ENCODE assay signal across 28 cellular contexts in the genomic region with DNA sequence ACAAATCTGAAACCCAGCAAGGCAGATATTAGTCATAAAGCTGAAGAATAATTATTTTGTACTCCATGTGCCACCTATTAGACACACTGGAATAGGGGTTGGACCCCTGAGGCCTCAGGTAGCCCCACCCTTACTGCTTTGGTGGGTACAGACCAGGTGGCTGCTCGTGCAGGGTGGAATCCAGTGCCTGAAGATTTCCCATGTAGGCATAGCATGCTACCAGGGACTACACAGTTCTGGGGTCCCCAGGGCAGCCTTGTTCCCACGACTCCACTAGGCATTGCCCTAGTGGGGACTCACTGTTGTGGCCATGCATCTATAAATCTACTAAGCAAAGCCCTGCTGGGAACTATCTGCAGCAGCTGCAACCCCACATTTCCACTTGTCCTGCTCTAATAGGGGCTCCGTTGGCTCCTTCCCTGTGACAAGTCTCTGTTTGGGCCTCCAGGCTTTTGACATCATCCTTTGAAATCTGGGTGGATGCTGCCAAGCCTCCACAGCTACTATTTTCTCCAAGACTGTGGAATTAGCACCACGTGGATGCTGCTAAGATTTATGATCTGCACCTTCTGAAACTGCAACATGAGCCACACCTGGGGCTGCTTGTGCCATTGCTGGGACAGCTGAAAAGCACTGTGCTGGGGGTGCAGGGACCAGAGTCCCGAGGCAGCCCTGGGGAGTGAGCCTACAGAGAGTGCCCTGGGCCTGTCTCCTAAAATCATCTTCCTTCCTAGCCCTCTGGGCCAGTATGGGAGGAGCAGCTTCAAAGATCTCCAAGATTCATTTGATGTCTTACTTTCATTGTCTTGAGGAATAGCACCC.
"Had no signal": no experiment of that assay in that cellular context is flagged by ENCODE, and none has a peak within 500 bp of the region (broad histone marks: within the 10 kb centered on the region; RNA-seq: fewer than 3 reads in every experiment).

No MANE protein-coding gene starts in this region.

- H3K27ac ChIP-seq: body of pancreas, cardiac muscle cell, coronary artery, dorsolateral prefrontal cortex, heart right ventricle, left lung, lower lobe of right lung, neural progenitor cell, tibial artery had no signal

- H3K27me3 ChIP-seq: body of pancreas, cardiac muscle cell, dorsolateral prefrontal cortex, heart right ventricle, left lung, neural progenitor cell, tibial artery had no signal

- H3K9ac ChIP-seq: neural progenitor cell had no signal

- H3K4me1 ChIP-seq: body of pancreas, heart right ventricle, left lung, lower lobe of right lung, neural progenitor cell, tibial artery had no signal

- ATAC-seq: activated CD4-positive, alpha-beta T cell treated with anti-CD3 and anti-CD28 coated beads for 36 hours; activated CD8-positive, alpha-beta T cell treated with anti-CD3 and anti-CD28 coated beads, Interleukin-2, amount 10 ng/mL, durations not matched to agents 7 days and 5 days; activated T-cell treated with anti-CD3 and anti-CD28 coated beads, Interleukin-2, amount 50 U/mL, for 72 hours; body of pancreas; effector memory CD8-positive, alpha-beta T cell; esophagus mucosa; heart right ventricle; left lung; lower lobe of right lung; natural killer cell; right cardiac atrium; stimulated activated naive CD8-positive, alpha-beta T cell treated with anti-CD3 and anti-CD28 coated beads, Interleukin-15, amount 100 ng/mL, for 72 hours had no signal

- H3K36me3 ChIP-seq: cardiac muscle cell, heart right ventricle, left lung, lower lobe of right lung, neural progenitor cell, tibial artery had no signal

- H3K4me2 ChIP-seq: neural progenitor cell had no signal

- H3K9me3 ChIP-seq: body of pancreas, heart right ventricle, left lung, lower lobe of right lung, tibial artery had no signal

- DNase-seq: activated CD4-positive, alpha-beta T cell treated with anti-CD3 and anti-CD28 coated beads for 36 hours; activated CD4-positive, CD25-positive, alpha-beta regulatory T cell; activated CD8-positive, alpha-beta T cell treated with anti-CD3 and anti-CD28 coated beads, Interleukin-2, amount 10 ng/mL, durations not matched to agents 7 days and 5 days; activated naive CD4-positive, alpha-beta T cell; activated T-cell treated with anti-CD3 and anti-CD28 coated beads for 4 hours; activated T-cell treated with anti-CD3 and anti-CD28 coated beads, Interleukin-2, amount 50 U/mL, for 72 hours; anterior cingulate cortex; body of pancreas; cerebellar nuclear complex; dorsolateral prefrontal cortex; effector memory CD8-positive, alpha-beta T cell; foreskin fibroblast; heart right ventricle; kidney glomerular epithelial cell; mesenchymal stem cell; natural killer cell; stimulated activated CD4-positive, alpha-beta T cell treated with anti-CD3 and anti-CD28 coated beads, Interleukin-12 subunit alpha, Interleukin-12 subunit beta, amount 100 ng/mL, for 4 hours; stimulated activated CD4-positive, alpha-beta T cell treated with anti-CD3 and anti-CD28 coated beads, Interleukin-4, amount 100 ng/mL, for 1 hour; stimulated activated naive CD8-positive, alpha-beta T cell treated with anti-CD3 and anti-CD28 coated beads, Interleukin-15, amount 100 ng/mL, for 72 hours; T-helper 1 cell had no signal

- H3K4me3 ChIP-seq: body of pancreas, cardiac muscle cell, coronary artery, dorsolateral prefrontal cortex, heart right ventricle, left lung, lower lobe of right lung, neural progenitor cell, tibial artery had no signal

- H2AFZ ChIP-seq: neural progenitor cell had no signal
